Comparison of ENCODE assay signal across 10 cellular contexts in the genomic region with DNA sequence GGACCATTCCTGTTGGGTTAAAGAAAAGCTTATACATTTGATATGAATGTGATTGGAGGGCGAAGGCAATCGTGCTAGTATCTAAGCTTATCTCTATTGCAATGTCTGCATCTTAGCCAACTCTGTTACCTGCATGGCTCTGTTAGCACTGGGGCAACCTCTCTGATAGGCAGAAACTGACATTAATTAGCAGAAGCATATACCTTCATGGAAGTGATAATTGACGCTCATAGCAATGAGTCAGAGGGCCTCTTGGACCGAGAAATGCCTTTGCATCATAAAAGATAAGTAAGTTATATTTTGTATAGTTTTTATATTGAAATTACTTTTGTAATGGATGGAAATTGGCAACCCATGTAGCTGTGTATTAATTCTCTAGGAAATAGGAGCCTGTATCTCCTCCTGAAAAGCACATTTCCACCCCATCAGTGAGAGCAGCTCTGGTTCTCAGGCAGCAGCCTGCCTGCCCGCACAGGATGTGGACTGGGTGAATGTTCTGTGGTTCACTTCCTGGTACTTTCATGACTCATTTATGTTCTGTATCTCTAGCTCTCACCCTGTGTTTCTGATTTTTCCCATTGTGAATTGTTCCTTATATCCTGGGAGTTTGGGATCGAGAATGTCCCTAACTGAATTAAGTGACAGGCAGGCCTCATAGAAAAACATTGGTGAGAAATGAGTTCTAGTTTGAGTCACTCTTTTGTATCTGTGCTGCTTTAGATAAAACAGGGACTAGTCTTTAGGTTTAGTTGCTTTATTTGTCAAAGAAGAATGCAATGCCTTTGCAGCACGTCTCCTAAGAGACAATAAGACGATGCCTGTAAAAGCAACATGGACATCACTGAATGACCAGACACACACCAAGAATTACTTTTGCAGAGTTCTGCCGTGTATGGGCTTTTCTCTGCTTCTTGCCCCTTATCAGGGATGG.
A peak's percentile ranks its signal among the peaks of the same experiment; 100 is the strongest.
DNase-seq lines count a peak whose midpoint lies in the region; ATAC-seq and TF ChIP-seq lines count a peak whose summit lies in the region.
"Had no signal": no experiment of that assay in that cellular context is flagged by ENCODE, and none has a peak within 500 bp of the region (broad histone marks: within the 10 kb centered on the region; RNA-seq: fewer than 3 reads in every experiment).

No MANE protein-coding gene starts in this region.

- no peak overlapping the region for H3K27ac ChIP-seq in RWPE2 (ENCODE audit: poor library complexity, severe bottlenecking)
- H3K27ac ChIP-seq: right lobe of liver had no signal

- peak; percentile 18 for DNase-seq in GM12865 (ENCODE audit: low read depth)
- no peak for DNase-seq in RWPE2 (ENCODE audit: low spot score)
- DNase-seq in foreskin melanocyte = peak; percentile 7
- no peak for DNase-seq in activated CD4-positive, CD25-positive, alpha-beta regulatory T cell treated with anti-CD3 and anti-CD28 coated beads, Interleukin-2, amount 50 U/mL, for 72 hours
- no peak for DNase-seq in SKM-1 treated with dmso at 0.1 percent for 144 hours (lab: John Stamatoyannopoulos, UW; ENCODE audit: unreplicated experiment)
- no peak for DNase-seq in NCI-H524 (lab: John Stamatoyannopoulos, UW)
- DNase-seq in G401 (ENCODE audit: low spot score) = no peak
- DNase-seq: NCI-H2107, right lobe of liver had no signal

- H3K4me1 ChIP-seq in RWPE2 (ENCODE audit: insufficient read depth, poor library complexity, severe bottlenecking) = no peaks in the 10 kb centered on the region
- H3K4me1 ChIP-seq: right lobe of liver had no signal

- no peaks in the 10 kb centered on the region for H3K27me3 ChIP-seq in RWPE2 (ENCODE audit: insufficient read depth, poor library complexity, severe bottlenecking)
- H3K27me3 ChIP-seq: right lobe of liver had no signal

- H3K36me3 ChIP-seq in RWPE2 (ENCODE audit: low read depth) = no peaks in the 10 kb centered on the region
- H3K36me3 ChIP-seq: right lobe of liver had no signal

- H3K4me3 ChIP-seq in GM12865 (ENCODE audit: low read depth, low read length) (no peak overlapping the region), RWPE2 (ENCODE audit: severe bottlenecking) (no peak overlapping the region)
- H3K4me3 ChIP-seq: right lobe of liver had no signal

- TF ChIP-seq CTCF in GM12865 (IDR thresholded peaks at IDR 0.05; ENCODE audit: insufficient read depth, low read depth, low read length, missing control alignments) (no peak), RWPE2 (IDR thresholded peaks at IDR 0.05; ENCODE audit: poor library complexity, severe bottlenecking) (no peak)

- H3K9me3 ChIP-seq in RWPE2 (ENCODE audit: severe bottlenecking) = no peaks in the 10 kb centered on the region
- H3K9me3 ChIP-seq: right lobe of liver had no signal

- in situ Hi-C loops in G401 (cut with HindIII; ENCODE audit: low sequenced_read_pairs) = no loop called here

- ATAC-seq in GM21717 (IDR thresholded peaks at IDR 0.05; ENCODE audit: unreplicated experiment) (peak; percentile 79), RWPE2 (ENCODE audit: low read depth) (peak; percentile 70)

Comparison
In these comparisons a context has a peak if more than half of its experiments do, and no peak if none do; other contexts are left out.
1. DNase-seq: peak in GM12865 (single experiment) and foreskin melanocyte (single experiment); none in RWPE2 (single experiment), activated CD4-positive, CD25-positive, alpha-beta regulatory T cell treated with anti-CD3 and anti-CD28 coated beads, Interleukin-2, amount 50 U/mL, for 72 hours (single experiment), SKM-1 treated with dmso at 0.1 percent for 144 hours (single experiment), NCI-H524 (0 of 2) and G401 (single experiment).